In genomic region chr20:61573415-61574305, GRCh38 we compare ENCODE assay signal across 17 cellular contexts.
DNase-seq lines count a peak whose midpoint lies in the region; ATAC-seq and TF ChIP-seq lines count a peak whose summit lies in the region.
"Had no signal": no experiment of that assay in that cellular context is flagged by ENCODE, and none has a peak within 500 bp of the region (broad histone marks: within the 10 kb centered on the region; RNA-seq: fewer than 3 reads in every experiment).

No MANE protein-coding gene starts in this region.

- no peak overlapping the region for H3K4me3 Mint-ChIP-seq in chondrocyte (ENCODE audit: unreplicated experiment)
- H3K4me3 Mint-ChIP-seq: CD4-positive, CD25-positive, alpha-beta regulatory T cell; CD8-positive, alpha-beta memory T cell; H9 had no signal

- no peak overlapping the region for H3K4ac ChIP-seq in mesenchymal stem cell (ENCODE audit: low read depth in 1 of 2, low read length in 2 of 2)

- H3K4me2 ChIP-seq in mesenchymal stem cell (ENCODE audit: low read length, poor library complexity, severe bottlenecking) = no peak overlapping the region

- H3K27me3 ChIP-seq in mesenchymal stem cell (ENCODE audit: control insufficient read depth in 1 of 2, insufficient read depth in 1 of 2, low read length in 2 of 2) (peaks cover 7 to 17% of the 10 kb centered on the region in 2 experiments), spleen (replicated peaks in 1 of 7) (no peaks in the 10 kb centered on the region), tibial artery (peaks cover 0 to 16% of the 10 kb centered on the region in 2 donors)
- H3K27me3 ChIP-seq: BE2C had no signal

- H2AFZ ChIP-seq in mesenchymal stem cell (ENCODE audit: low read depth, low read length) = peak overlapping the region; percentile 24

- no peak overlapping the region for H3K18ac ChIP-seq in mesenchymal stem cell (ENCODE audit: low read depth in 1 of 2, low read length in 2 of 2)

- H3K27ac ChIP-seq in mesenchymal stem cell (ENCODE audit: low read length, poor library complexity, severe bottlenecking) (no peak overlapping the region), spleen (no peak overlapping the region), tibial artery (no peak overlapping the region)

- no peak overlapping the region for H3K4me3 ChIP-seq in mesenchymal stem cell (ENCODE audit: insufficient read depth in 1 of 2, low read depth in 1 of 2, low read length in 2 of 2)
- no peak overlapping the region for H3K4me3 ChIP-seq in spleen
- no peak overlapping the region for H3K4me3 ChIP-seq in tibial artery

- H3K9me3 Mint-ChIP-seq in chondrocyte (ENCODE audit: low read depth) = no peaks in the 10 kb centered on the region
- H3K9me3 Mint-ChIP-seq: H9 had no signal

- no peaks in the 10 kb centered on the region for H3K9me3 ChIP-seq in mesenchymal stem cell (ENCODE audit: control insufficient read depth, low read length)
- H3K9me3 ChIP-seq in spleen = peaks cover 0 to 19% (median 0%) of the 10 kb centered on the region in 8 donors
- H3K9me3 ChIP-seq in tibial artery = no peaks in the 10 kb centered on the region
- H3K9me3 ChIP-seq: BE2C had no signal

- no peak overlapping the region for H2BK120ac ChIP-seq in mesenchymal stem cell (ENCODE audit: low read depth, low read length)

- DNase-seq in DMS 273 treated with DMSO at 0.1 percent for 48 hours (lab: John Stamatoyannopoulos, UW) = peak; percentile 14
- peak; percentile 79 for DNase-seq in chondrocyte (ENCODE audit: low spot score)
- no peak for DNase-seq in mesenchymal stem cell
- peak; percentile 51 for DNase-seq in spleen
- DNase-seq in NCI-H2081 (lab: John Stamatoyannopoulos, UW) = no peak
- no peak for DNase-seq in tibial artery
- DNase-seq: BE2C; C1 segment of cervical spinal cord; CD4-positive, CD25-positive, alpha-beta regulatory T cell; CD8-positive, alpha-beta memory T cell; COR-L47; DMS153; DMS79; GDM1; GOT3; H9 had no signal

- no peaks in the 10 kb centered on the region for H3K4me1 Mint-ChIP-seq in chondrocyte (ENCODE audit: low read depth)
- H3K4me1 Mint-ChIP-seq: CD4-positive, CD25-positive, alpha-beta regulatory T cell; CD8-positive, alpha-beta memory T cell had no signal

- H3K79me1 ChIP-seq in mesenchymal stem cell (replicated peaks; ENCODE audit: low read length, poor library complexity, severe bottlenecking) = no peaks in the 10 kb centered on the region

- no peak overlapping the region for H2AK5ac ChIP-seq in mesenchymal stem cell (ENCODE audit: low read length, severe bottlenecking)

- WGBS in mesenchymal stem cell = 91% methylated on average over 16 of the region's 16 CpGs
- WGBS in spleen, 5 donors = 76 to 86% (median 83%) methylated on average over 10 to 16 of the region's 16 CpGs

- H3K36me3 Mint-ChIP-seq in chondrocyte (ENCODE audit: low read depth) = no peaks in the 10 kb centered on the region
- H3K36me3 Mint-ChIP-seq: CD4-positive, CD25-positive, alpha-beta regulatory T cell; CD8-positive, alpha-beta memory T cell had no signal

- no peak for TF ChIP-seq POLR2A in spleen (IDR thresholded peaks at IDR 0.05)

- H2BK12ac ChIP-seq in mesenchymal stem cell (ENCODE audit: low read length in 2 of 2) = no peak overlapping the region

- H3K36me3 ChIP-seq in mesenchymal stem cell (ENCODE audit: control insufficient read depth in 1 of 2, insufficient read depth in 2 of 2, low read depth in 1 of 2, low read length in 2 of 2) (no peaks in the 10 kb centered on the region), spleen (no peaks in the 10 kb centered on the region), tibial artery (no peaks in the 10 kb centered on the region)
- H3K36me3 ChIP-seq: BE2C had no signal

- intact Hi-C loops in spleen (cut with DNase I; ENCODE audit: low total_unique reads) (no loop called here), tibial artery (cut with DNase I; ENCODE audit: low total_unique reads) (no loop called here)

- no peak overlapping the region for H3K14ac ChIP-seq in mesenchymal stem cell (ENCODE audit: low read length in 2 of 2)

- no peak overlapping the region for H4K91ac ChIP-seq in mesenchymal stem cell (ENCODE audit: low read length)

- H3K27ac Mint-ChIP-seq in chondrocyte (ENCODE audit: unreplicated experiment) = no peak overlapping the region
- H3K27ac Mint-ChIP-seq: CD4-positive, CD25-positive, alpha-beta regulatory T cell; CD8-positive, alpha-beta memory T cell; H9 had no signal

- TF ChIP-seq CTCF in chondrocyte (IDR thresholded peaks at IDR 0.05) (no peak), spleen (IDR thresholded peaks at IDR 0.05 in 8 of 11, conservative IDR thresholded peaks at IDR 0.05 in 3 of 11) (no peak), tibial artery (IDR thresholded peaks at IDR 0.05) (no peak)

- H3K9ac ChIP-seq in mesenchymal stem cell (ENCODE audit: low read length) = no peak overlapping the region

- H2BK15ac ChIP-seq in mesenchymal stem cell (ENCODE audit: low read depth, poor library complexity, severe bottlenecking) = no peak overlapping the region

- ATAC-seq in GM21737 (IDR thresholded peaks at IDR 0.05; ENCODE audit: unreplicated experiment) = no peak

- no peaks in the 10 kb centered on the region for H3K4me1 ChIP-seq in mesenchymal stem cell (ENCODE audit: control insufficient read depth, insufficient read depth, low read depth, low read length)
- no peaks in the 10 kb centered on the region for H3K4me1 ChIP-seq in spleen
- no peaks in the 10 kb centered on the region for H3K4me1 ChIP-seq in tibial artery
- H3K4me1 ChIP-seq: BE2C had no signal

- H2BK5ac ChIP-seq in mesenchymal stem cell (ENCODE audit: low read depth, low read length, poor library complexity, severe bottlenecking) = no peak overlapping the region

- peaks cover 9% of the 10 kb centered on the region for H3K27me3 Mint-ChIP-seq in chondrocyte (ENCODE audit: low read depth)
- H3K27me3 Mint-ChIP-seq: CD8-positive, alpha-beta memory T cell had no signal

- H3K23ac ChIP-seq in mesenchymal stem cell (ENCODE audit: low read length in 2 of 2) = no peak overlapping the region

- no peak overlapping the region for H4K8ac ChIP-seq in mesenchymal stem cell (ENCODE audit: low read length)

Comparison
In these comparisons a context has a peak if more than half of its experiments do, and no peak if none do; other contexts are left out.
1. DNase-seq: peak in DMS 273 treated with DMSO at 0.1 percent for 48 hours (single experiment), chondrocyte (single experiment) and spleen (single experiment); none in mesenchymal stem cell (single experiment), NCI-H2081 (0 of 2) and tibial artery (0 of 2).